Comparison of ENCODE assay signal across 8 cellular contexts in the genomic region with DNA sequence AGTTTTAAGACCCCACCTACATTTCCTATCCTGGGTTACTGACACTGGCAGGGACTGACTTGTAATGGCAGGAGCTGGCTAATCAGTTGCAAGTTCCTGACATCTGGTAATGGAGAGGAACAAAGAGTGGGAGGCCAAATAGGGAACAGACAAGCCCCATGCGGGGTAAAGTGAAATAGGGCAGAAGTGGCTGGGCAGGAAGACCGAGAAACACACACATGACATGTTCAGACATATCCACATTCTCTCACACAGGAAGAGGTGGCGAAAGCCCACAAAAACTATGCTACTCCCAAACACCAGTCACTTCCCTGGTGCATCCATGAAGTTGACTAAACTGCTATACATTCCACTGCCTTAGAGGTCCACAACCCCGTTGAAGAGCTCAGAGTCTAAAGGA.
DNase-seq lines count a peak whose midpoint lies in the region; ATAC-seq and TF ChIP-seq lines count a peak whose summit lies in the region.

No MANE protein-coding gene starts in this region.

- H3K9me1 ChIP-seq in IMR-90 (ENCODE audit: insufficient read depth, low read length): peaks cover 3% of the 10 kb centered on the region

- no peaks in the 10 kb centered on the region for H3K27me3 ChIP-seq in IMR-90 (ENCODE audit: control insufficient read depth, insufficient read depth, low read length)

- no peaks in the 10 kb centered on the region for H4K20me1 ChIP-seq in IMR-90 (ENCODE audit: insufficient read depth, low read length)

- no peaks in the 10 kb centered on the region for H3K79me1 ChIP-seq in IMR-90 (ENCODE audit: low read depth in 1 of 2, low read length in 2 of 2)

- H3K4me2 ChIP-seq in IMR-90 (ENCODE audit: low read depth, low read length): no peak overlapping the region

- in situ Hi-C loops in IMR-90 (cut with MboI; ENCODE audit: low sequenced_read_pairs): no loop called here

- peaks cover 14% of the 10 kb centered on the region for H3K4me1 ChIP-seq in IMR-90 (ENCODE audit: control insufficient read depth, insufficient read depth, low read length)

- no peaks in the 10 kb centered on the region for H3K36me3 ChIP-seq in IMR-90 (ENCODE audit: control insufficient read depth, insufficient read depth, low read length)

- TF ChIP-seq CTCF in IMR-90 (conservative IDR thresholded peaks at IDR 0.05; ENCODE audit: low read depth, low read length): no peak

- peak overlapping the region; percentile 56 for H4K5ac ChIP-seq in IMR-90 (ENCODE audit: low read depth, low read length)

- H3K4ac ChIP-seq in IMR-90 (ENCODE audit: low read depth, low read length): peak overlapping the region; percentile 66

- dilution Hi-C loops in IMR-90 (cut with HindIII; ENCODE audit: low sequenced_read_pairs, unreplicated experiment): no loop called here

- peak overlapping the region; percentile 37 for H2AK9ac ChIP-seq in IMR-90 (replicated peaks; ENCODE audit: low read depth, low read length, poor library complexity)

- no CpG with 5 or more reads among the region's 4 CpGs for WGBS in IMR-90 (ENCODE audit: extremely low coverage in 2 of 2, insufficient read length in 1 of 2), 2 experiments

- H3K9me3 ChIP-seq in IMR-90 (ENCODE audit: control insufficient read depth, insufficient read depth, low read length): peaks cover 2% of the 10 kb centered on the region; the same call in 1 of the 2 replicates

- TF ChIP-seq POLR2A in IMR-90 (IDR thresholded peaks at IDR 0.05; ENCODE audit: low read depth, low read length): no peak

- CTCF ChIA-PET in IMR-90 (lab: Yijun Ruan, JAX): interaction anchor here (1.3 kb wide), 1 partner anchor 19 kb away, joined by 3 read pairs; no protein-coding TSS in a partner anchor

- H2AK5ac ChIP-seq in IMR-90 (ENCODE audit: low read depth, low read length): peak overlapping the region; percentile 41

- POLR2A ChIA-PET in IMR-90 (lab: Charles Lee; ENCODE audit: unreplicated experiment): no interaction called here

- H2BK15ac ChIP-seq in IMR-90 (ENCODE audit: low read depth, low read length): peak overlapping the region; percentile 95; the same call in 2 of the 3 replicates

- H3K56ac ChIP-seq in IMR-90 (ENCODE audit: extremely low read depth, insufficient read depth, low read length): no peak overlapping the region

- H3K27ac ChIP-seq in IMR-90 (ENCODE audit: insufficient read depth, low read length) (0 out of 2 replicates have a peak overlapping the region, but pooled peaks have one; percentile 1), cingulate gyrus (ENCODE audit: low read depth, low read length) (peak overlapping the region; percentile 55)

- H2BK120ac ChIP-seq in IMR-90 (ENCODE audit: low read depth, low read length): peak overlapping the region; percentile 86

- ATAC-seq in GM21447 (IDR thresholded peaks at IDR 0.05; ENCODE audit: unreplicated experiment) (peak; percentile 57), IMR-90 (ENCODE audit: low read depth) (no peak)

- intact Hi-C loops in IMR-90 (cut with micrococcal nuclease): loop anchor here (10.0 kb wide), 1 partner anchor 397 kb away; a partner anchor contains a TSS

- DNase-seq in Daoy (ENCODE audit: low read depth) (peak; percentile 56), IMR-90 (no peak), pons (ENCODE audit: low spot score) (peak; percentile 60), foreskin melanocyte (no peak), NCI-H1105 (lab: John Stamatoyannopoulos, UW) (no peak), superior temporal gyrus (ENCODE audit: extremely low spot score) (no peak)

- TF ChIP-seq RAD21 in IMR-90 (IDR thresholded peaks at IDR 0.05; ENCODE audit: low read length): no peak

- peak overlapping the region; percentile 72 for H2BK20ac ChIP-seq in IMR-90 (ENCODE audit: low read depth, low read length)

- no peak overlapping the region for H3K9ac ChIP-seq in IMR-90 (ENCODE audit: low read depth, low read length)

- H4K91ac ChIP-seq in IMR-90 (ENCODE audit: insufficient read depth, low read depth, low read length): peak overlapping the region; percentile 55

- H3K4me3 ChIP-seq in IMR-90 (ENCODE audit: insufficient read depth, low read depth, low read length): no peak overlapping the region

- peak overlapping the region; percentile 50 for H3K14ac ChIP-seq in IMR-90 (replicated peaks; ENCODE audit: low read depth, low read length)

- H2AFZ ChIP-seq in IMR-90 (replicated peaks; ENCODE audit: low read length, poor library complexity): peak overlapping the region; percentile 56

- H3K18ac ChIP-seq in IMR-90 (ENCODE audit: low read depth, low read length): peak overlapping the region; percentile 39

- BruUV-seq in IMR-90 (replicated peaks; lab: Mats Ljungman, UMichigan): no TSS peak

- peak overlapping the region; percentile 1 to 64; a peak in 2 of 4 replicates for H4K8ac ChIP-seq in IMR-90 (ENCODE audit: low read depth in 2 of 2, low read length in 2 of 2)

- peak overlapping the region; percentile 56; the same call in 1 of the 2 replicates for H3K23ac ChIP-seq in IMR-90 (ENCODE audit: low read depth, low read length)

- peak overlapping the region; percentile 22 for H2BK5ac ChIP-seq in IMR-90 (ENCODE audit: low read depth, low read length, poor library complexity, severe bottlenecking)

TF ChIP-seq in IMR-90, 13 proteins besides CTCF, POLR2A, EP300 and RAD21:
- TF ChIP-seq RFX5 (IDR thresholded peaks at IDR 0.05; ENCODE audit: low read depth, low read length) (no peak), CEBPB (IDR thresholded peaks at IDR 0.05; ENCODE audit: low read depth, low read length) (no peak), CHD1 (IDR thresholded peaks at IDR 0.05; ENCODE audit: low read depth, low read length) (no peak)
- TF ChIP-seq, protein P1, sequence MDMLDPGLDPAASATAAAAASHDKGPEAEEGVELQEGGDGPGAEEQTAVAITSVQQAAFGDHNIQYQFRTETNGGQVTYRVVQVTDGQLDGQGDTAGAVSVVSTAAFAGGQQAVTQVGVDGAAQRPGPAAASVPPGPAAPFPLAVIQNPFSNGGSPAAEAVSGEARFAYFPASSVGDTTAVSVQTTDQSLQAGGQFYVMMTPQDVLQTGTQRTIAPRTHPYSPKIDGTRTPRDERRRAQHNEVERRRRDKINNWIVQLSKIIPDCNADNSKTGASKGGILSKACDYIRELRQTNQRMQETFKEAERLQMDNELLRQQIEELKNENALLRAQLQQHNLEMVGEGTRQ (IDR thresholded peaks at IDR 0.05; ENCODE audit: low read depth, low read length): no peak

Comparison
In these comparisons a context has a peak if more than half of its experiments do, and no peak if none do; other contexts are left out.
1. DNase-seq: peak in Daoy (single experiment) and pons (single experiment); none in IMR-90 (single experiment), foreskin melanocyte (single experiment), NCI-H1105 (single experiment) and superior temporal gyrus (single experiment).